Comparison of ENCODE assay signal across 8 cellular contexts in the genomic region with DNA sequence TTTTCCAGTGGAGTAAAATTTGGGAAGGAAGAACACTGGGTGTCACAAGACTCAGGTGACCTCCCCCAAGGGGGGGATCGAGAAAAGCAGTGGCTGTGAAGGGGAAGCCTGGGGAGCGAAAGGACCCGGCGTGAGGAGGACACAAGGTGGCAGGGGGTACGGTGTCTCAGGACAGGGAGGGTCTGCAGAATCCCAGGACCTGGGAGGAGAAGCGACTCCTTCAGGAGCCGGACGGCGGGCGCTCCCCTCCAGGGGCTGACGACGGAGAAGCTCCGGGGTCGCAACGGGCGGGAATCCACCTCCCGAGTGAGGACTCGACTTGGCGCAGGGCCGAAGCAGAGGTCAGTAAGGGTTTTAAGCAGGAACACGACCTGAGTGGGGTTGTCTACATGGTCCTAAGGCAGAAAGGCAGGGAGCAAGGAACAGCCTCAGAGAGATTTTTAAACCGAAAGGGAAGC. TPM values are rescaled to one million over a fixed set of nuclear protein-coding genes. Genes with fewer than 3 reads are reported as not detected.
DNase-seq lines count a peak whose midpoint lies in the region; ATAC-seq and TF ChIP-seq lines count a peak whose summit lies in the region.

No MANE protein-coding gene starts in this region.

- peak overlapping the region; percentile 83 for H3K4me3 ChIP-seq in CD8-positive, alpha-beta T cell (ENCODE audit: low read depth, low read length)
- H3K4me3 ChIP-seq in SJSA1 (peak overlapping the region; percentile 56), endodermal cell (ENCODE audit: low read length) (peak overlapping the region; percentile 100), mucosa of rectum (ENCODE audit: low read length in 2 of 2) (peak overlapping the region; percentile 89 to 100), vagina (peak overlapping the region; percentile 63 to 87)

- H3K36me3 Mint-ChIP-seq in CD8-positive, alpha-beta T cell = peaks cover 49% of the 10 kb centered on the region
- H3K36me3 Mint-ChIP-seq in endodermal cell (ENCODE audit: low read depth) = peaks cover 26% of the 10 kb centered on the region

- peak; percentile 19 for ATAC-seq in CD8-positive, alpha-beta T cell
- peak; percentile 8 for ATAC-seq in GM21825 (IDR thresholded peaks at IDR 0.05; ENCODE audit: unreplicated experiment)

- H3K9me3 ChIP-seq in CD8-positive, alpha-beta T cell (ENCODE audit: low read length) = no peaks in the 10 kb centered on the region
- H3K9me3 ChIP-seq in SJSA1 (replicated peaks) (0 out of 2 replicates have a peak, but pooled peaks cover 8% of the 10 kb centered on the region), endodermal cell (ENCODE audit: control insufficient read depth, low read length) (peaks cover 24% of the 10 kb centered on the region), mucosa of rectum (ENCODE audit: control insufficient read depth in 2 of 2, low read length in 2 of 2) (no peaks in the 10 kb centered on the region), vagina (no peaks in the 10 kb centered on the region)

- H3K9me3 Mint-ChIP-seq in CD8-positive, alpha-beta T cell = no peaks in the 10 kb centered on the region
- H3K9me3 Mint-ChIP-seq in endodermal cell = peaks cover 27% of the 10 kb centered on the region

- peak overlapping the region; percentile 72 for H3K27ac ChIP-seq in CD8-positive, alpha-beta T cell (ENCODE audit: low read depth, low read length)
- H3K27ac ChIP-seq in SJSA1 = 0 out of 2 replicates have a peak overlapping the region, but pooled peaks have one; percentile 20
- no peak overlapping the region for H3K27ac ChIP-seq in endodermal cell (ENCODE audit: low read depth, low read length)
- peak overlapping the region; percentile 78 to 82 for H3K27ac ChIP-seq in mucosa of rectum (ENCODE audit: low read depth in 2 of 2, low read length in 2 of 2)
- H3K27ac ChIP-seq in vagina = peak overlapping the region; percentile 94

- peaks cover 41% of the 10 kb centered on the region for H3K4me1 Mint-ChIP-seq in CD8-positive, alpha-beta T cell (ENCODE audit: low read depth)
- H3K4me1 Mint-ChIP-seq in endodermal cell = peaks cover 19% of the 10 kb centered on the region

- peak overlapping the region; percentile 79 for H3K9ac ChIP-seq in endodermal cell (ENCODE audit: extremely low read depth, low read length, poor library complexity, severe bottlenecking)
- peak overlapping the region; percentile 89 to 99 for H3K9ac ChIP-seq in mucosa of rectum (ENCODE audit: low read depth in 1 of 2, low read length in 2 of 2)

- intact Hi-C loops in CD8-positive, alpha-beta T cell (cut with DNase I, micrococcal nuclease) = loop anchor here (1.0 to 5.0 kb wide), 7 partner anchors 18 to 791 kb away; partner anchors contain the start of genes ZNF616 (in 1 of the 2), ZNF766 (in 1 of the 2) and ZNF816 (in 1 of the 2)
- intact Hi-C loops in vagina (cut with DNase I) = no loop called here

- H3K27me3 ChIP-seq in CD8-positive, alpha-beta T cell (ENCODE audit: insufficient read depth, low read length) = no peaks in the 10 kb centered on the region
- no peaks in the 10 kb centered on the region for H3K27me3 ChIP-seq in SJSA1 (replicated peaks)
- H3K27me3 ChIP-seq in endodermal cell (ENCODE audit: control insufficient read depth, insufficient read depth, low read length, poor library complexity, severe bottlenecking) = no peaks in the 10 kb centered on the region
- no peaks in the 10 kb centered on the region for H3K27me3 ChIP-seq in mucosa of rectum (ENCODE audit: control insufficient read depth in 2 of 2, insufficient read depth in 2 of 2, low read length in 2 of 2)
- H3K27me3 ChIP-seq in vagina = no peaks in the 10 kb centered on the region

- TF ChIP-seq POLR2A in vagina (IDR thresholded peaks at IDR 0.05) = no peak

- POLR2A ChIA-PET in CD8-positive, alpha-beta T cell (lab: Charles Lee) = interaction anchor here (4.0 kb wide), 1 partner anchor 19 kb away, joined by 28 read pairs; the partner anchor contains the start of gene PPP2R1A

- DNase-seq in CD8-positive, alpha-beta T cell = peak in 1 of 7 experiments; percentile 15
- no peak for DNase-seq in SJSA1 (ENCODE audit: low read depth in 1 of 2, low spot score in 2 of 2)
- DNase-seq in endodermal cell = peak; percentile 72
- DNase-seq in vagina (ENCODE audit: extremely low spot score in 2 of 2) = peak in 1 of 2 donors; percentile 88
- no peak for DNase-seq in SW 1271 (lab: John Stamatoyannopoulos, UW)
- no peak for DNase-seq in NK-92 (lab: John Stamatoyannopoulos, UW; ENCODE audit: unreplicated experiment)

- peak overlapping the region; percentile 95 for H3K27ac Mint-ChIP-seq in CD8-positive, alpha-beta T cell
- peak overlapping the region; percentile 90 for H3K27ac Mint-ChIP-seq in endodermal cell

- peaks cover 24% of the 10 kb centered on the region for H3K4me1 ChIP-seq in CD8-positive, alpha-beta T cell (ENCODE audit: insufficient read depth, low read length)
- H3K4me1 ChIP-seq in SJSA1 (replicated peaks) (peaks cover 5% of the 10 kb centered on the region), endodermal cell (ENCODE audit: control insufficient read depth, insufficient read depth, low read length) (no peaks in the 10 kb centered on the region), mucosa of rectum (ENCODE audit: control insufficient read depth in 2 of 2, insufficient read depth in 2 of 2, low read length in 2 of 2) (peaks cover 6 to 8% of the 10 kb centered on the region in 2 donors), vagina (peaks cover 15% of the 10 kb centered on the region)

- 1 to 5% methylated on average over 4 to 22 of the region's 22 CpGs for WGBS in endodermal cell (ENCODE audit: insufficient coverage in 1 of 2, insufficient read length in 1 of 2), 2 experiments

- H3K4me3 Mint-ChIP-seq in CD8-positive, alpha-beta T cell = peak overlapping the region; percentile 94
- peak overlapping the region; percentile 91 for H3K4me3 Mint-ChIP-seq in endodermal cell

- CTCF ChIA-PET in CD8-positive, alpha-beta T cell (lab: Charles Lee) = interaction anchor here (1.3 kb wide), 1 partner anchor 66 kb away, joined by 7 read pairs; no protein-coding TSS in a partner anchor

- H3K27me3 Mint-ChIP-seq in CD8-positive, alpha-beta T cell (ENCODE audit: low read depth) = no peaks in the 10 kb centered on the region
- no peaks in the 10 kb centered on the region for H3K27me3 Mint-ChIP-seq in endodermal cell (ENCODE audit: insufficient read depth)

- peaks cover 5% of the 10 kb centered on the region for H3K36me3 ChIP-seq in CD8-positive, alpha-beta T cell (ENCODE audit: insufficient read depth, low read length)
- peaks cover 28% of the 10 kb centered on the region for H3K36me3 ChIP-seq in SJSA1
- H3K36me3 ChIP-seq in endodermal cell (ENCODE audit: control insufficient read depth, insufficient read depth, low read length) = peaks cover 27% of the 10 kb centered on the region
- peaks cover 6 to 10% of the 10 kb centered on the region in 2 donors for H3K36me3 ChIP-seq in mucosa of rectum (ENCODE audit: control insufficient read depth in 2 of 2, insufficient read depth in 2 of 2, low read length in 2 of 2)
- H3K36me3 ChIP-seq in vagina = peaks cover 0 to 32% of the 10 kb centered on the region in 2 donors

- no peak for TF ChIP-seq CTCF in CD8-positive, alpha-beta T cell (IDR thresholded peaks at IDR 0.05)
- TF ChIP-seq CTCF in endodermal cell (conservative IDR thresholded peaks at IDR 0.05) (no peak), vagina (IDR thresholded peaks at IDR 0.05) (no peak)

RNA-seq across cellular contexts. Expression of gene ZNF836, which starts 0.5 kb away (rescaled TPM):
- total RNA-seq in CD8-positive, alpha-beta T cell = 10 to 100 TPM; 17.6 to 22.1 TPM
- 4.3 and 5.9 TPM in 2 replicates for total RNA-seq in SJSA1 (2014; rRNA removed; shearing (Covaris generic))
- 10 to 100 TPM; 22.1 to 26.2 TPM for total RNA-seq in endodermal cell
- 10.9 TPM for polyA plus RNA-seq in endodermal cell (2013, experiment 1 of 2)
- polyA plus RNA-seq in endodermal cell (2013, experiment 2 of 2) = 7.9 TPM
- 3.9 TPM for total RNA-seq in vagina

RNA-seq across cellular contexts. Expression of gene PPP2R1A, which starts 19.0 kb away (rescaled TPM):
- total RNA-seq in CD8-positive, alpha-beta T cell = 100 to 1,000 TPM; 186 to 188 TPM
- total RNA-seq in SJSA1 (2014; rRNA removed; shearing (Covaris generic)) = 245 and 250 TPM in 2 replicates
- total RNA-seq in endodermal cell = 100 to 1,000 TPM; 345 to 348 TPM
- polyA plus RNA-seq in endodermal cell (2013, experiment 1 of 2) = 262 TPM
- 237 TPM for polyA plus RNA-seq in endodermal cell (2013, experiment 2 of 2)
- 163 TPM for total RNA-seq in vagina

RNA-seq across cellular contexts. Expression of gene ZNF616, which starts 31.2 kb away (rescaled TPM):
- 1 to 10 TPM; 1.8 to 3.0 TPM for total RNA-seq in CD8-positive, alpha-beta T cell
- 4.6 and 7.7 TPM in 2 replicates for total RNA-seq in SJSA1 (2014; rRNA removed; shearing (Covaris generic))
- total RNA-seq in endodermal cell = 10 to 100 TPM; 23.5 to 24.5 TPM
- polyA plus RNA-seq in endodermal cell (2013, experiment 1 of 2) = 12.2 TPM
- polyA plus RNA-seq in endodermal cell (2013, experiment 2 of 2) = 11.6 TPM
- 2.7 TPM for total RNA-seq in vagina
